In genomic region chr22:35407352-35407751, GRCh38 we compare ENCODE assay signal across 29 cellular contexts. TPM values are rescaled to one million over a fixed set of nuclear protein-coding genes. Genes with fewer than 3 reads are reported as not detected.
DNase-seq lines count a peak whose midpoint lies in the region; ATAC-seq and TF ChIP-seq lines count a peak whose summit lies in the region.
"Had no signal": no experiment of that assay in that cellular context is flagged by ENCODE, and none has a peak within 500 bp of the region (broad histone marks: within the 10 kb centered on the region; RNA-seq: fewer than 3 reads in every experiment).

No MANE protein-coding gene starts in this region.

- H3K27ac Mint-ChIP-seq in activated CD8-positive, alpha-beta T cell treated with anti-CD3 and anti-CD28 coated beads, Interleukin-2, amount 10 ng/mL, durations not matched to agents 7 days and 5 days: peak overlapping the region; percentile 43
- H3K27ac Mint-ChIP-seq in activated CD8-positive, alpha-beta T cell treated with anti-CD3 and anti-CD28 coated beads for 36 hours: no peak overlapping the region
- H3K27ac Mint-ChIP-seq in H9: peak overlapping the region in 2 of 3 experiments; percentile 45 to 76; a peak in 3 of 7 replicates
- H3K27ac Mint-ChIP-seq in activated B cell treated with CpG ODN at 0.5 μM for 24 hours: peak overlapping the region; percentile 37
- H3K27ac Mint-ChIP-seq: activated T-helper 2 cell treated with anti-CD3 and anti-CD28 coated beads, Interferon-gamma antibody, Interleukin-2, Interleukin-4, amounts not matched to agents 10 μg/mL and 5 μg/mL and 100 μg/mL, durations not matched to agents 14 hours and 24 hours and 36 hours; neural progenitor cell had no signal

- ATAC-seq in activated CD8-positive, alpha-beta T cell treated with anti-CD3 and anti-CD28 coated beads, Interleukin-2, amount 10 ng/mL, durations not matched to agents 7 days and 5 days: no peak
- no peak for ATAC-seq in activated CD8-positive, alpha-beta T cell treated with anti-CD3 and anti-CD28 coated beads for 36 hours
- ATAC-seq in activated B cell treated with CpG ODN at 0.5 μM for 24 hours (ENCODE audit: low read depth) (no peak), HG02938 (IDR thresholded peaks at IDR 0.05; ENCODE audit: unreplicated experiment) (no peak)
- ATAC-seq: foreskin keratinocyte had no signal

- no peak for DNase-seq in activated CD8-positive, alpha-beta T cell treated with anti-CD3 and anti-CD28 coated beads, Interleukin-2, amount 10 ng/mL, durations not matched to agents 7 days and 5 days
- DNase-seq in activated CD8-positive, alpha-beta T cell treated with anti-CD3 and anti-CD28 coated beads for 36 hours: no peak
- DNase-seq in H9: no peak
- DNase-seq in activated B cell treated with CpG ODN at 0.5 μM for 24 hours: no peak
- DNase-seq in osteoblast (ENCODE audit: insufficient read length, low spot score, missing footprints): peak; percentile 63
- DNase-seq in NCI-H1092 treated with DMSO at 0.1 percent for 48 hours (lab: John Stamatoyannopoulos, UW): no peak
- no peak for DNase-seq in MV-4-11 (lab: John Stamatoyannopoulos, UW)
- DNase-seq: activated CD4-positive, alpha-beta T cell treated with anti-CD3 and anti-CD28 coated beads, Interleukin-2, amount 50 U/mL, for 1 hour; Caco-2; cortex of kidney; DMS79; endodermal cell; foreskin keratinocyte; GDM1; heart left ventricle; NCI-H1436 treated with DMSO at 0.1 percent for 48 hours; NCI-H345; NCI-H748 treated with DMSO at 0.1 percent for 48 hours; posterior cingulate gyrus; sigmoid colon; stimulated activated CD4-positive, alpha-beta T cell treated with anti-CD3 and anti-CD28 coated beads, Interleukin-4, amount 100 ng/mL, for 4 hours; stimulated activated naive CD4-positive, alpha-beta T cell treated with Interleukin-2 at 50 U/mL for 16 hours; T-helper 9 cell; WERI-Rb-1 had no signal

- H2AFZ ChIP-seq in H9 (ENCODE audit: low read length) (no peak overlapping the region), osteoblast (ENCODE audit: low read length) (no peak overlapping the region)
- H2AFZ ChIP-seq: neural progenitor cell had no signal

- no peak overlapping the region for H3K4me3 ChIP-seq in osteoblast (ENCODE audit: insufficient read depth, low read length)
- H3K4me3 ChIP-seq: esophagus muscularis mucosa, heart left ventricle, neural progenitor cell, sigmoid colon, SK-N-MC had no signal

- no peak overlapping the region for H2BK5ac ChIP-seq in H9 (ENCODE audit: insufficient read length, low read length)

- H3K27me3 Mint-ChIP-seq in activated CD8-positive, alpha-beta T cell treated with anti-CD3 and anti-CD28 coated beads, Interleukin-2, amount 10 ng/mL, durations not matched to agents 7 days and 5 days (ENCODE audit: low read depth): no peaks in the 10 kb centered on the region
- H3K27me3 Mint-ChIP-seq in activated CD8-positive, alpha-beta T cell treated with anti-CD3 and anti-CD28 coated beads for 36 hours: no peaks in the 10 kb centered on the region
- H3K27me3 Mint-ChIP-seq in H9 (ENCODE audit: low read depth) (no peaks in the 10 kb centered on the region), activated B cell treated with CpG ODN at 0.5 μM for 24 hours (no peaks in the 10 kb centered on the region)

- H3K9me3 Mint-ChIP-seq in activated CD8-positive, alpha-beta T cell treated with anti-CD3 and anti-CD28 coated beads, Interleukin-2, amount 10 ng/mL, durations not matched to agents 7 days and 5 days (ENCODE audit: insufficient read depth): no peaks in the 10 kb centered on the region
- no peaks in the 10 kb centered on the region for H3K9me3 Mint-ChIP-seq in activated CD8-positive, alpha-beta T cell treated with anti-CD3 and anti-CD28 coated beads for 36 hours
- H3K9me3 Mint-ChIP-seq in H9 (no peaks in the 10 kb centered on the region), activated B cell treated with CpG ODN at 0.5 μM for 24 hours (no peaks in the 10 kb centered on the region)
- H3K9me3 Mint-ChIP-seq: activated T-helper 2 cell treated with anti-CD3 and anti-CD28 coated beads, Interferon-gamma antibody, Interleukin-2, Interleukin-4, amounts not matched to agents 10 μg/mL and 5 μg/mL and 100 μg/mL, durations not matched to agents 14 hours and 24 hours and 36 hours; endodermal cell; neural progenitor cell had no signal

- H4K8ac ChIP-seq in H9 (replicated peaks; ENCODE audit: insufficient read length, low read depth, low read length): no peak overlapping the region

- CTCF ChIA-PET in activated CD8-positive, alpha-beta T cell treated with anti-CD3 and anti-CD28 coated beads, Interleukin-2, amount 10 ng/mL, durations not matched to agents 7 days and 5 days (lab: Charles Lee): no interaction called here
- CTCF ChIA-PET in activated CD8-positive, alpha-beta T cell treated with anti-CD3 and anti-CD28 coated beads for 36 hours (lab: Charles Lee): no interaction called here
- CTCF ChIA-PET in activated B cell treated with CpG ODN at 0.5 μM for 24 hours (lab: Charles Lee): interaction anchor here (1.4 to 1.5 kb wide), 2 partner anchors 55 to 56 kb away, joined by 3 to 4 read pairs; no protein-coding TSS in a partner anchor

- no peak overlapping the region for H3K9ac ChIP-seq in H9 (ENCODE audit: extremely low read depth, insufficient read length, low read length)
- H3K9ac ChIP-seq: neural progenitor cell had no signal

- no peak overlapping the region for H2BK120ac ChIP-seq in H9 (ENCODE audit: low read depth, low read length, poor library complexity, severe bottlenecking)

- H3K18ac ChIP-seq in H9 (ENCODE audit: insufficient read length, low read depth, low read length): no peak overlapping the region

- H3K4me1 ChIP-seq in H9 (ENCODE audit: insufficient read depth, low read length) (no peaks in the 10 kb centered on the region), osteoblast (ENCODE audit: insufficient read depth, low read length) (no peaks in the 10 kb centered on the region)
- H3K4me1 ChIP-seq: Caco-2, esophagus muscularis mucosa, foreskin keratinocyte, sigmoid colon had no signal

- POLR2A ChIA-PET in activated CD8-positive, alpha-beta T cell treated with anti-CD3 and anti-CD28 coated beads, Interleukin-2, amount 10 ng/mL, durations not matched to agents 7 days and 5 days (lab: Charles Lee): interaction anchor here (0.6 to 1.9 kb wide), 2 partner anchors 10 to 17 kb away, joined by 3 to 5 read pairs; no protein-coding TSS in a partner anchor
- POLR2A ChIA-PET in activated CD8-positive, alpha-beta T cell treated with anti-CD3 and anti-CD28 coated beads for 36 hours (lab: Charles Lee): interaction anchor here (16.3 kb wide), 1 partner anchor 18 kb away, joined by 237 read pairs; no protein-coding TSS in a partner anchor
- POLR2A ChIA-PET in activated B cell treated with CpG ODN at 0.5 μM for 24 hours (lab: Charles Lee): interaction anchor here (7.2 kb wide), 1 partner anchor 55 kb away, joined by 215 read pairs; no protein-coding TSS in a partner anchor

- H2BK20ac ChIP-seq in H9 (ENCODE audit: low read depth, low read length, poor library complexity, severe bottlenecking): no peak overlapping the region

- no peak overlapping the region for H3K56ac ChIP-seq in H9 (ENCODE audit: insufficient read length, low read depth, low read length)

- no peak overlapping the region for H2BK15ac ChIP-seq in H9 (ENCODE audit: low read depth, low read length)

- no peak overlapping the region for H3K4ac ChIP-seq in H9 (ENCODE audit: low read depth, low read length)

- intact Hi-C loops in activated CD8-positive, alpha-beta T cell treated with anti-CD3 and anti-CD28 coated beads for 36 hours (cut with micrococcal nuclease): no loop called here
- intact Hi-C loops in activated B cell treated with CpG ODN at 0.5 μM for 24 hours (cut with micrococcal nuclease): no loop called here

- no peak overlapping the region for H4K91ac ChIP-seq in H9 (ENCODE audit: insufficient read length, low read depth, low read length)

- H3K27ac ChIP-seq in H9 (ENCODE audit: insufficient read length, low read depth, low read length): no peak overlapping the region
- H3K27ac ChIP-seq in osteoblast (ENCODE audit: low read depth, low read length): no peak overlapping the region
- H3K27ac ChIP-seq: esophagus muscularis mucosa, foreskin keratinocyte, neural progenitor cell, sigmoid colon, SK-N-MC, WERI-Rb-1 had no signal

- no peak overlapping the region for H3T11ph ChIP-seq in H9 (ENCODE audit: low read length)

- H2BK12ac ChIP-seq in H9 (ENCODE audit: insufficient read length, low read depth, low read length): no peak overlapping the region

- no peak overlapping the region for H3K14ac ChIP-seq in H9 (ENCODE audit: insufficient read depth, low read length)

- H3K9me3 ChIP-seq in H9 (ENCODE audit: control insufficient read depth, low read depth, low read length) (no peaks in the 10 kb centered on the region), osteoblast (ENCODE audit: low read depth, low read length) (no peaks in the 10 kb centered on the region)
- H3K9me3 ChIP-seq: Caco-2, esophagus muscularis mucosa, heart left ventricle, sigmoid colon had no signal

- H4K20me1 ChIP-seq in H9 (ENCODE audit: control insufficient read depth, insufficient read depth, insufficient read length) (no peaks in the 10 kb centered on the region), osteoblast (ENCODE audit: insufficient read depth, low read length) (no peaks in the 10 kb centered on the region)

- peaks cover 41% of the 10 kb centered on the region for H3K36me3 ChIP-seq in osteoblast (ENCODE audit: insufficient read depth, low read length)

- WGBS in H9 (ENCODE audit: extremely low coverage, insufficient read length, low lambda C conversion rate): no CpG with 5 or more reads among the region's 7 CpGs

- H3K79me2 ChIP-seq in H9 (ENCODE audit: insufficient read depth, low read length): no peaks in the 10 kb centered on the region; the same call in 1 of the 2 replicates
- no peaks in the 10 kb centered on the region for H3K79me2 ChIP-seq in osteoblast (ENCODE audit: insufficient read depth, low read length)

- H3K79me1 ChIP-seq in H9 (ENCODE audit: insufficient read depth, low read depth, low read length, poor library complexity, severe bottlenecking): peaks cover 3% of the 10 kb centered on the region

- no peaks in the 10 kb centered on the region for H3K23me2 ChIP-seq in H9 (ENCODE audit: insufficient read length, low read depth, low read length, poor library complexity, severe bottlenecking)

- peaks cover 58% of the 10 kb centered on the region for H3K4me1 Mint-ChIP-seq in activated CD8-positive, alpha-beta T cell treated with anti-CD3 and anti-CD28 coated beads, Interleukin-2, amount 10 ng/mL, durations not matched to agents 7 days and 5 days (ENCODE audit: low read depth)
- peaks cover 42% of the 10 kb centered on the region for H3K4me1 Mint-ChIP-seq in activated CD8-positive, alpha-beta T cell treated with anti-CD3 and anti-CD28 coated beads for 36 hours (ENCODE audit: low read depth)
- peaks cover 16 to 17% of the 10 kb centered on the region in 2 experiments for H3K4me1 Mint-ChIP-seq in H9
- peaks cover 42% of the 10 kb centered on the region for H3K4me1 Mint-ChIP-seq in activated B cell treated with CpG ODN at 0.5 μM for 24 hours

- H2AK5ac ChIP-seq in H9 (ENCODE audit: insufficient read length, low read length): no peak overlapping the region

- no peak for TF ChIP-seq CTCF in activated CD8-positive, alpha-beta T cell treated with anti-CD3 and anti-CD28 coated beads for 36 hours (IDR thresholded peaks at IDR 0.05)
- TF ChIP-seq CTCF in H9 (conservative IDR thresholded peaks at IDR 0.05): no peak
- TF ChIP-seq CTCF in activated B cell treated with CpG ODN at 0.5 μM for 24 hours (IDR thresholded peaks at IDR 0.05): no peak
- no peak for TF ChIP-seq CTCF in osteoblast (IDR thresholded peaks at IDR 0.05; ENCODE audit: extremely low read depth, low read depth, low read length)

- H3K23ac ChIP-seq in H9 (ENCODE audit: insufficient read length, low read depth, low read length): no peak overlapping the region

- no peaks in the 10 kb centered on the region for H3K27me3 ChIP-seq in H9 (ENCODE audit: insufficient read depth, low read length)
- no peaks in the 10 kb centered on the region for H3K27me3 ChIP-seq in osteoblast (ENCODE audit: insufficient read depth, low read length)
- H3K27me3 ChIP-seq: esophagus muscularis mucosa, foreskin keratinocyte, heart left ventricle, neural progenitor cell, sigmoid colon had no signal

- H3K36me3 Mint-ChIP-seq in activated CD8-positive, alpha-beta T cell treated with anti-CD3 and anti-CD28 coated beads, Interleukin-2, amount 10 ng/mL, durations not matched to agents 7 days and 5 days (ENCODE audit: low read depth): peaks cover 82% of the 10 kb centered on the region
- peaks cover 80% of the 10 kb centered on the region for H3K36me3 Mint-ChIP-seq in activated CD8-positive, alpha-beta T cell treated with anti-CD3 and anti-CD28 coated beads for 36 hours (ENCODE audit: low read depth)
- peaks cover 76 to 96% (median 95%) of the 10 kb centered on the region in 3 experiments for H3K36me3 Mint-ChIP-seq in H9 (ENCODE audit: insufficient read depth in 1 of 3, low read depth in 3 of 3)
- peaks cover 86% of the 10 kb centered on the region for H3K36me3 Mint-ChIP-seq in activated B cell treated with CpG ODN at 0.5 μM for 24 hours (ENCODE audit: low read depth)

- no peak overlapping the region for H3K4me3 Mint-ChIP-seq in activated CD8-positive, alpha-beta T cell treated with anti-CD3 and anti-CD28 coated beads, Interleukin-2, amount 10 ng/mL, durations not matched to agents 7 days and 5 days
- H3K4me3 Mint-ChIP-seq in activated CD8-positive, alpha-beta T cell treated with anti-CD3 and anti-CD28 coated beads for 36 hours: no peak overlapping the region
- H3K4me3 Mint-ChIP-seq in H9: no peak overlapping the region; a peak in 1 of 5 replicates
- no peak overlapping the region for H3K4me3 Mint-ChIP-seq in activated B cell treated with CpG ODN at 0.5 μM for 24 hours
- H3K4me3 Mint-ChIP-seq: endodermal cell, neural progenitor cell had no signal

- H4K5ac ChIP-seq in H9 (ENCODE audit: insufficient read length, low read depth, low read length): no peak overlapping the region

- H3K4me2 ChIP-seq in H9 (ENCODE audit: insufficient read depth, insufficient read length, low read length) (no peak overlapping the region), osteoblast (ENCODE audit: insufficient read depth, low read length) (no peak overlapping the region)
- H3K4me2 ChIP-seq: neural progenitor cell had no signal

RNA-seq across cellular contexts. Expression of gene MCM5, which starts 7.4 kb away (rescaled TPM):
- 100 to 1,000 TPM; 275 to 287 TPM for total RNA-seq in activated CD8-positive, alpha-beta T cell treated with anti-CD3 and anti-CD28 coated beads, Interleukin-2, amount 10 ng/mL, durations not matched to agents 7 days and 5 days
- total RNA-seq in activated CD8-positive, alpha-beta T cell treated with anti-CD3 and anti-CD28 coated beads for 36 hours: 100 to 1,000 TPM; 318 to 319 TPM
- 274 and 293 TPM in 2 replicates for total RNA-seq in H9 (2021)
- 176 and 178 TPM in 2 replicates for total RNA-seq in activated B cell treated with CpG ODN at 0.5 μM for 24 hours
- 12.7 and 13.6 TPM in 2 replicates for total RNA-seq in osteoblast

RNA-seq across cellular contexts. Expression of gene HMOX1, which starts 26.5 kb away (rescaled TPM):
- under 1 TPM; 0.34 to 0.68 TPM for total RNA-seq in activated CD8-positive, alpha-beta T cell treated with anti-CD3 and anti-CD28 coated beads, Interleukin-2, amount 10 ng/mL, durations not matched to agents 7 days and 5 days
- total RNA-seq in activated CD8-positive, alpha-beta T cell treated with anti-CD3 and anti-CD28 coated beads for 36 hours: under 1 TPM in 1 of 2 experiments, not detected in 1; 0.22 TPM
- 22.7 and 25.7 TPM in 2 replicates for total RNA-seq in H9 (2021)
- 13.3 TPM in 2 replicates for total RNA-seq in activated B cell treated with CpG ODN at 0.5 μM for 24 hours
- total RNA-seq in osteoblast: 411 and 475 TPM in 2 replicates

Comparison
In these comparisons a context has a peak if more than half of its experiments do, and no peak if none do; other contexts are left out.
1. RNA of gene MCM5, which starts 7.4 kb away (total RNA-seq): 318 to 319 TPM in activated CD8-positive, alpha-beta T cell treated with anti-CD3 and anti-CD28 coated beads for 36 hours, 275 to 287 TPM in activated CD8-positive, alpha-beta T cell treated with anti-CD3 and anti-CD28 coated beads, Interleukin-2, amount 10 ng/mL, durations not matched to agents 7 days and 5 days, 274 to 293 TPM in H9 and 176 to 178 TPM in activated B cell treated with CpG ODN at 0.5 μM for 24 hours; 12.7 to 13.6 TPM in osteoblast; every median in the first group is over 10 times any median in the second.
2. RNA of gene HMOX1, which starts 26.5 kb away (total RNA-seq): 411 to 475 TPM in osteoblast; 22.7 to 25.7 TPM in H9, 13.3 TPM in activated B cell treated with CpG ODN at 0.5 μM for 24 hours, 0.34 to 0.68 TPM in activated CD8-positive, alpha-beta T cell treated with anti-CD3 and anti-CD28 coated beads, Interleukin-2, amount 10 ng/mL, durations not matched to agents 7 days and 5 days and 0.22 TPM in activated CD8-positive, alpha-beta T cell treated with anti-CD3 and anti-CD28 coated beads for 36 hours; every median in the first group is over 10 times any median in the second.